12 cellular contexts compared by ENCODE assay signal in the genomic region with DNA sequence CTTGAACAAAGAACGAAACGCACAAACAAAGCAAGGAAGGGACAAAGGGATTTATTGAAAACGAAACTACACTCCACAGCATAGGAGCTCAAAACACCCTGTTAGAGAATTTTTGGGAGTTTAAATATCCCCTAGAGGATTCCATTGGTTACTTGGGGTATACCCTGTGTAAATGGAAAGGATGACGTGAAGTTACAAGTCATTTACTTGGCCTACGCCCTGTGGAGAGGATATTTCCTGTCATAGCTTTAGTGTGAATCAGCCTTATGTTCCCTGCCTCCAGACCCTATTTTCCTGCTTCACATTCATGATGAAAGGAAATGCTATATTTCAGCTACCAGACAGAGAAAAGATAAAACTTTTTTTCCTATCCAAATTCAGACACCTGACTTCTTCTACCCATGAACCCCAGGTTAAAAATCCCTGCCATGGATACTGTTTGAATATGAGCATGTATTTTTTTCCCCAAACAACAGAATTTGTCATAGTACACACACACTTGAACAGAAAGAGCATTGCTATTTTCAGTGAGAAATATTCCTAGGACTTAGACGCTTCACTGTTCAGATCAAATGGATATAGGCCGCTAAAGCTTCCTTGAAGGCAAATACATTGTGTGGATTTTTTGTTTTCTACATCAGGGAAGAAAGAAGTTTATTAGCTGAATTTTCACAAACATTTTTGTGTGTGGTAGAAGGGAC. TPM values are rescaled to one million over a fixed set of nuclear protein-coding genes. Genes with fewer than 3 reads are reported as not detected.
A peak's percentile ranks its signal among the peaks of the same experiment; 100 is the strongest.
DNase-seq lines count a peak whose midpoint lies in the region; TF ChIP-seq lines count a peak whose summit lies in the region.
"Had no signal": no experiment of that assay in that cellular context is flagged by ENCODE, and none has a peak within 500 bp of the region (broad histone marks: within the 10 kb centered on the region; RNA-seq: fewer than 3 reads in every experiment).

No MANE protein-coding gene starts in this region.

- TF ChIP-seq RAD21 in SK-N-SH (IDR thresholded peaks at IDR 0.05; ENCODE audit: low read length) = no peak

- H4K20me1 ChIP-seq in SK-N-SH (ENCODE audit: insufficient read depth) (no peaks in the 10 kb centered on the region), fibroblast of lung (ENCODE audit: control insufficient read depth, extremely low read depth, insufficient read depth, low read length) (no peaks in the 10 kb centered on the region)

- 59% methylated on average over 7 of the region's 7 CpGs for WGBS in SK-N-SH (ENCODE audit: low lambda C conversion rate)

- H3F3A ChIP-seq in SK-N-SH (replicated peaks; ENCODE audit: insufficient read depth) = peaks cover 15% of the 10 kb centered on the region

- TF ChIP-seq CTCF in SK-N-SH (IDR thresholded peaks at IDR 0.05) = no peak
- TF ChIP-seq CTCF in fibroblast of lung (conservative IDR thresholded peaks at IDR 0.05 in 1 of 2, IDR thresholded peaks at IDR 0.05 in 1 of 2; ENCODE audit: low read depth in 1 of 2, low read length in 2 of 2) = no peak

- H3K9me3 ChIP-seq in SK-N-SH (no peaks in the 10 kb centered on the region), fibroblast of lung (ENCODE audit: control insufficient read depth, insufficient read depth, low read depth, low read length) (no peaks in the 10 kb centered on the region), SJCRH30 (replicated peaks) (no peaks in the 10 kb centered on the region)
- H3K9me3 ChIP-seq: heart right ventricle had no signal

- H3K36me3 ChIP-seq in SK-N-SH (replicated peaks in 1 of 2; ENCODE audit: control insufficient read depth in 1 of 2, insufficient read depth in 2 of 2, low read length in 1 of 2) (peaks cover 40 to 50% of the 10 kb centered on the region in 2 experiments), fibroblast of lung (ENCODE audit: control insufficient read depth, insufficient read depth, low read length) (no peaks in the 10 kb centered on the region), SJCRH30 (peaks cover 39% of the 10 kb centered on the region)

- H2AFZ ChIP-seq in SK-N-SH (ENCODE audit: low read depth) (peak overlapping the region; percentile 60), fibroblast of lung (ENCODE audit: low read length) (no peak overlapping the region)

- TF ChIP-seq EP300 in SK-N-SH (IDR thresholded peaks at IDR 0.05; ENCODE audit: borderline replicate concordance in 1 of 2, low read depth in 1 of 2, low read length in 1 of 2) = no peak

- DNase-seq in H4 (ENCODE audit: low spot score) = peak; percentile 53
- no peak for DNase-seq in SK-N-SH
- peak; percentile 76 to 90 for DNase-seq in fibroblast of lung (ENCODE audit: low read depth in 2 of 2)
- peak; percentile 31 for DNase-seq in skeletal muscle cell (ENCODE audit: low read depth)
- DNase-seq in NCI-H2081 treated with DMSO at 0.1 percent for 48 hours (lab: John Stamatoyannopoulos, UW) = no peak
- no peak for DNase-seq in activated T-cell treated with anti-CD3 and anti-CD28 coated beads, Interleukin-2, amount 50 U/mL, for 1 hour
- no peak for DNase-seq in SJCRH30
- DNase-seq in cortex of kidney (lab: John Stamatoyannopoulos, UW) = no peak
- DNase-seq: activated T-cell treated with anti-CD3 and anti-CD28 coated beads for 4 hours; central memory CD4-positive, alpha-beta T cell; heart right ventricle; NK-92 treated with Interleukin-12 subunit alpha and Interleukin-12 subunit beta, amount 100 ng/mL, for 24 hours had no signal

- H3K79me2 ChIP-seq in SK-N-SH (ENCODE audit: insufficient read depth) = peaks cover 34% of the 10 kb centered on the region; the same call in 1 of the 2 replicates
- no peaks in the 10 kb centered on the region for H3K79me2 ChIP-seq in fibroblast of lung (ENCODE audit: control insufficient read depth, insufficient read depth, low read length)

- no peaks in the 10 kb centered on the region for H3K27me3 ChIP-seq in SK-N-SH (ENCODE audit: insufficient read depth)
- no peaks in the 10 kb centered on the region for H3K27me3 ChIP-seq in fibroblast of lung (ENCODE audit: control insufficient read depth, insufficient read depth, low read length)
- no peaks in the 10 kb centered on the region for H3K27me3 ChIP-seq in SJCRH30

- peak overlapping the region in 1 of 2 experiments; percentile 87; a peak in 3 of 4 replicates for H3K27ac ChIP-seq in SK-N-SH (ENCODE audit: low read depth in 2 of 2, low read length in 1 of 2)
- H3K27ac ChIP-seq in fibroblast of lung (ENCODE audit: insufficient read depth, low read length) = peak overlapping the region; percentile 81
- no peak overlapping the region for H3K27ac ChIP-seq in SJCRH30
- H3K27ac ChIP-seq: heart right ventricle had no signal

- H3K9ac ChIP-seq in SK-N-SH (peak overlapping the region; percentile 60), fibroblast of lung (ENCODE audit: insufficient read depth, low read length) (peak overlapping the region; percentile 23)

- H3K9me2 ChIP-seq in SK-N-SH = no peaks in the 10 kb centered on the region

- CTCF ChIA-PET in SK-N-SH (lab: Yijun Ruan, JAX) = no interaction called here

- POLR2A ChIA-PET in SK-N-SH (lab: Yijun Ruan, JAX) = no interaction called here

- no peaks in the 10 kb centered on the region for H3K4me1 ChIP-seq in SK-N-SH (ENCODE audit: control insufficient read depth in 1 of 2, insufficient read depth in 2 of 2, low read depth in 1 of 2, low read length in 1 of 2)
- H3K4me1 ChIP-seq in fibroblast of lung (ENCODE audit: control insufficient read depth, extremely low read depth, insufficient read depth, low read length) = peaks cover 4% of the 10 kb centered on the region
- no peaks in the 10 kb centered on the region for H3K4me1 ChIP-seq in SJCRH30
- H3K4me1 ChIP-seq: heart right ventricle had no signal

- peak overlapping the region in 1 of 2 experiments; percentile 34; a peak in 1 of 4 replicates for H3K4me3 ChIP-seq in SK-N-SH (ENCODE audit: low read depth in 2 of 2, low read length in 1 of 2)
- H3K4me3 ChIP-seq in fibroblast of lung (replicated peaks in 1 of 4; ENCODE audit: control extremely low read depth in 1 of 4, insufficient read depth in 1 of 4, low read depth in 3 of 4, low read length in 4 of 4) = no peak overlapping the region
- no peak overlapping the region for H3K4me3 ChIP-seq in skeletal muscle cell (ENCODE audit: low read depth, low read length)
- H3K4me3 ChIP-seq in SJCRH30 = no peak overlapping the region
- H3K4me3 ChIP-seq: heart right ventricle had no signal

- H3K4me2 ChIP-seq in SK-N-SH = peak overlapping the region; percentile 54; the same call in 1 of the 2 replicates
- H3K4me2 ChIP-seq in fibroblast of lung (ENCODE audit: extremely low read depth, insufficient read depth, low read length) = no peak overlapping the region

TF ChIP-seq in SK-N-SH, 30 proteins besides CTCF, POLR2A, EP300 and RAD21:
- TF ChIP-seq JUND (IDR thresholded peaks at IDR 0.05) = peak; percentile 21
- no peak for TF ChIP-seq RFX5 (IDR thresholded peaks at IDR 0.05; ENCODE audit: low read length)
- peak; percentile 50; the same call in 1 of the 2 replicates for TF ChIP-seq FOSL2 (IDR thresholded peaks at IDR 0.05; ENCODE audit: borderline replicate concordance, low read depth)
- TF ChIP-seq GATA2 (CRISPR knock-in tag; IDR thresholded peaks at IDR 0.05) = no peak
- TF ChIP-seq, protein P1, sequence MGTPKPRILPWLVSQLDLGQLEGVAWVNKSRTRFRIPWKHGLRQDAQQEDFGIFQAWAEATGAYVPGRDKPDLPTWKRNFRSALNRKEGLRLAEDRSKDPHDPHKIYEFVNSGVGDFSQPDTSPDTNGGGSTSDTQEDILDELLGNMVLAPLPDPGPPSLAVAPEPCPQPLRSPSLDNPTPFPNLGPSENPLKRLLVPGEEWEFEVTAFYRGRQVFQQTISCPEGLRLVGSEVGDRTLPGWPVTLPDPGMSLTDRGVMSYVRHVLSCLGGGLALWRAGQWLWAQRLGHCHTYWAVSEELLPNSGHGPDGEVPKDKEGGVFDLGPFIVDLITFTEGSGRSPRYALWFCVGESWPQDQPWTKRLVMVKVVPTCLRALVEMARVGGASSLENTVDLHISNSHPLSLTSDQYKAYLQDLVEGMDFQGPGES (IDR thresholded peaks at IDR 0.05; ENCODE audit: low read depth, low read length) = no peak

RNA-seq across cellular contexts. Expression of a gene that starts 20.4 kb away (rescaled TPM):
- total RNA-seq in H4 (2014; rRNA removed; shearing (Covaris generic)) = 15.1 and 16.2 TPM in 2 replicates
- polyA plus RNA-seq in SK-N-SH (2012; rRNA removed) (22.3 and 29.8 TPM in 2 replicates), fibroblast of lung (22.0 and 30.9 TPM in 2 replicates)
- polyA plus RNA-seq in SK-N-SH (2012; cell fraction: cytosol; rRNA removed) = 31.2 and 78.5 TPM in 2 replicates
- polyA plus RNA-seq in SK-N-SH (2012; cell fraction: nucleus; rRNA removed) = 5.0 and 10.0 TPM in 2 replicates
- 5.1 and 19.8 TPM in 2 replicates for total RNA-seq in fibroblast of lung
- polyA plus RNA-seq in fibroblast of lung (2012) = 34.8 and 39.2 TPM in 2 replicates
- polyA minus RNA-seq in fibroblast of lung (ENCODE audit: low replicate concordance) = not detected in 2 replicates
- total RNA-seq in SJCRH30 (2014; rRNA removed; shearing (Covaris generic)) = 35.9 and 60.9 TPM in 2 replicates

RNA-seq across cellular contexts. Expression of a gene that starts 36.8 kb away (rescaled TPM):
- 8.6 and 13.1 TPM in 2 replicates for total RNA-seq in H4 (2014; rRNA removed; shearing (Covaris generic))
- 1.5 and 1.8 TPM in 2 replicates for polyA plus RNA-seq in SK-N-SH (2012; rRNA removed)
- 2.3 and 2.5 TPM in 2 replicates for polyA plus RNA-seq in SK-N-SH (2012; cell fraction: cytosol; rRNA removed)
- polyA plus RNA-seq in SK-N-SH (2012; cell fraction: nucleus; rRNA removed) = 0.47 and 0.80 TPM in 2 replicates
- total RNA-seq in fibroblast of lung = 0.66 TPM in 1 of 2 replicates, not detected in the other
- polyA plus RNA-seq in fibroblast of lung = 1.7 and 6.6 TPM in 2 replicates
- 1.2 and 5.0 TPM in 2 replicates for polyA plus RNA-seq in fibroblast of lung (2012)
- 0.15 TPM in 1 of 2 replicates, not detected in the other for polyA minus RNA-seq in fibroblast of lung (ENCODE audit: low replicate concordance)
- 34.8 and 36.6 TPM in 2 replicates for total RNA-seq in SJCRH30 (2014; rRNA removed; shearing (Covaris generic))

Comparison
In these comparisons a context has a peak if more than half of its experiments do, and no peak if none do; other contexts are left out.
1. DNase-seq: peak in H4 (single experiment), fibroblast of lung (2 of 2) and skeletal muscle cell (single experiment); none in SK-N-SH (single experiment), NCI-H2081 treated with DMSO at 0.1 percent for 48 hours (single experiment), activated T-cell treated with anti-CD3 and anti-CD28 coated beads, Interleukin-2, amount 50 U/mL, for 1 hour (single experiment), SJCRH30 (0 of 2) and cortex of kidney (single experiment).